ENCODE assay signal across 24 cellular contexts in the genomic region with DNA sequence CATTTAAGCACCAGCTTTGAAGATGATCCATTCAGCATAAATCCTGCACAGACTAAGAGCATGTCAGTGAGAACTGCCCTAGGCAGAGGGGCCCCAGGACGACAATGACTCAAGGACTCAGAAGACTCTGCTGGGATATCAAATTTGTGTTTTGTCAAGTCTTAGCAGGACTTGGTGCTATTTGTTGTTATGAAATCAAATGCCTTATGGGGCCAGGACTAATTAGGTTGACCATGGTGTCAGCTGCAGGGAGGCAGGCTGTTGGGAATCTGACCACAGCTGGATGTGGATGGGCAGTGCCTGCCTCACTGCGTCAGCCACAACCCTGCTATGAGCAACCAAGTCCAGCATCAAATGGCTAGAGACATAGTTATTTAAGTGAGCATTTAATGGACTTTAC.
DNase-seq lines count a peak whose midpoint lies in the region; ATAC-seq, FAIRE-seq and TF ChIP-seq lines count a peak whose summit lies in the region.
"Had no signal": no experiment of that assay in that cellular context is flagged by ENCODE, and none has a peak within 500 bp of the region (broad histone marks: within the 10 kb centered on the region; RNA-seq: fewer than 3 reads in every experiment).

No MANE protein-coding gene starts in this region.

- no peak overlapping the region for H3K27ac Mint-ChIP-seq in stimulated activated memory B cell treated with anti-CD40 and anti-IgM and Interleukin-4, amounts not matched to agents 10 μg/mL and 1 μg/mL and 100 μg/mL, for 72 hours
- H3K27ac Mint-ChIP-seq: CD4-positive, alpha-beta T cell had no signal

- no peaks in the 10 kb centered on the region for H3K27me3 ChIP-seq in bronchial epithelial cell (ENCODE audit: control insufficient read depth, insufficient read depth, low read length)
- H3K27me3 ChIP-seq in trophoblast cell (ENCODE audit: insufficient read depth, low read length): no peaks in the 10 kb centered on the region
- H3K27me3 ChIP-seq: BLaER1 treated with 17β-estradiol and CSF1 and Interleukin-3, amounts not matched to agents 10 nM and 100 nM had no signal

- H3K4me1 Mint-ChIP-seq in stimulated activated memory B cell treated with anti-CD40 and anti-IgM and Interleukin-4, amounts not matched to agents 10 μg/mL and 1 μg/mL and 100 μg/mL, for 72 hours: no peaks in the 10 kb centered on the region

- no peak overlapping the region for H3K23ac ChIP-seq in trophoblast cell (ENCODE audit: low read length)

- DNase-seq in bronchial epithelial cell (ENCODE audit: low read depth) (peak; percentile 29), kidney tubule cell (ENCODE audit: low spot score) (peak; percentile 1), trophoblast cell (no peak), dermis blood vessel endothelial cell (no peak), SKM-1 treated with dmso at 0.1 percent for 144 hours (lab: John Stamatoyannopoulos, UW; ENCODE audit: unreplicated experiment) (no peak)
- DNase-seq: AML-193; CD4-positive, alpha-beta T cell; IMR-90; KG1; MM.1S; NCI-H1417; NCI-H1694; NCI-H2029 treated with DMSO at 0.1 percent for 48 hours; NCI-H446 treated with DMSO at 0.1 percent for 48 hours; NCI-H526; NCI-H82; NK-92 treated with Interleukin-12 subunit alpha and Interleukin-12 subunit beta, amount 100 ng/mL, for 24 hours; PC-3 had no signal

- H4K8ac ChIP-seq in trophoblast cell (ENCODE audit: low read depth, low read length): no peak overlapping the region

- H3K9me3 Mint-ChIP-seq in stimulated activated memory B cell treated with anti-CD40 and anti-IgM and Interleukin-4, amounts not matched to agents 10 μg/mL and 1 μg/mL and 100 μg/mL, for 72 hours: peaks cover 4% of the 10 kb centered on the region
- H3K9me3 Mint-ChIP-seq: CD4-positive, alpha-beta T cell had no signal

- H3K79me1 ChIP-seq in trophoblast cell (ENCODE audit: low read length): no peaks in the 10 kb centered on the region

- H3K4me3 ChIP-seq in bronchial epithelial cell (ENCODE audit: low read depth, low read length) (no peak overlapping the region), trophoblast cell (ENCODE audit: low read depth, low read length) (peak overlapping the region; percentile 43)
- H3K4me3 ChIP-seq: BLaER1 treated with 17β-estradiol and CSF1 and Interleukin-3, amounts not matched to agents 10 nM and 100 nM had no signal

- no peaks in the 10 kb centered on the region for H3K27me3 Mint-ChIP-seq in stimulated activated memory B cell treated with anti-CD40 and anti-IgM and Interleukin-4, amounts not matched to agents 10 μg/mL and 1 μg/mL and 100 μg/mL, for 72 hours

- H3K9me3 ChIP-seq in trophoblast cell (ENCODE audit: insufficient read depth, low read depth, low read length): no peaks in the 10 kb centered on the region
- H3K9me3 ChIP-seq: BLaER1 treated with 17β-estradiol and CSF1 and Interleukin-3, amounts not matched to agents 10 nM and 100 nM had no signal

- no peak overlapping the region for H3K9ac ChIP-seq in trophoblast cell (ENCODE audit: low read length)
- H3K9ac ChIP-seq: BLaER1 treated with 17β-estradiol and CSF1 and Interleukin-3, amounts not matched to agents 10 nM and 100 nM had no signal

- no peaks in the 10 kb centered on the region for H3K36me3 ChIP-seq in bronchial epithelial cell (ENCODE audit: control insufficient read depth, insufficient read depth, low read length)
- no peaks in the 10 kb centered on the region for H3K36me3 ChIP-seq in trophoblast cell (ENCODE audit: control insufficient read depth in 1 of 2, insufficient read depth in 2 of 2, low read length in 2 of 2)
- H3K36me3 ChIP-seq: BLaER1 treated with 17β-estradiol and CSF1 and Interleukin-3, amounts not matched to agents 10 nM and 100 nM had no signal

- no peak overlapping the region for H2BK120ac ChIP-seq in trophoblast cell (ENCODE audit: insufficient read depth, low read length, poor library complexity)

- H2AFZ ChIP-seq in trophoblast cell (ENCODE audit: insufficient read depth, low read length, poor library complexity): no peak overlapping the region

- no peak overlapping the region for H3K14ac ChIP-seq in trophoblast cell (ENCODE audit: low read length)

- peak; percentile 37 for ATAC-seq in stimulated activated memory B cell treated with anti-CD40 and anti-IgM and Interleukin-4, amounts not matched to agents 10 μg/mL and 1 μg/mL and 100 μg/mL, for 72 hours
- ATAC-seq in HG03095 (IDR thresholded peaks at IDR 0.05; ENCODE audit: unreplicated experiment): no peak
- ATAC-seq: PC-3 had no signal

- H3K4me3 Mint-ChIP-seq in stimulated activated memory B cell treated with anti-CD40 and anti-IgM and Interleukin-4, amounts not matched to agents 10 μg/mL and 1 μg/mL and 100 μg/mL, for 72 hours: no peak overlapping the region
- H3K4me3 Mint-ChIP-seq: CD4-positive, alpha-beta T cell had no signal

- no CpG with 5 or more reads among the region's 2 CpGs for WGBS in trophoblast cell (ENCODE audit: extremely low coverage, insufficient coverage, insufficient read length)

- no peak overlapping the region for H4K91ac ChIP-seq in trophoblast cell (ENCODE audit: low read depth, low read length)

- no peak overlapping the region for H3K4ac ChIP-seq in trophoblast cell (ENCODE audit: low read depth, low read length)

- no peaks in the 10 kb centered on the region for H3K79me2 ChIP-seq in trophoblast cell (ENCODE audit: control insufficient read depth, insufficient read depth, low read length, poor library complexity)

- TF ChIP-seq CTCF in bronchial epithelial cell (IDR thresholded peaks at IDR 0.05; ENCODE audit: insufficient read depth, low read length, severe bottlenecking): no peak

- H2BK12ac ChIP-seq in trophoblast cell (ENCODE audit: low read length): no peak overlapping the region

- H4K12ac ChIP-seq in trophoblast cell (ENCODE audit: low read depth, low read length): no peak overlapping the region

- H3K27ac ChIP-seq in trophoblast cell (ENCODE audit: low read depth, low read length): no peak overlapping the region
- H3K27ac ChIP-seq: BLaER1 treated with 17β-estradiol and CSF1 and Interleukin-3, amounts not matched to agents 10 nM and 100 nM had no signal

- H3K18ac ChIP-seq in trophoblast cell (ENCODE audit: low read length): no peak overlapping the region

- no peak for FAIRE-seq in bronchial epithelial cell (lab: Jason Lieb, UNC)
- FAIRE-seq: A204.1, D721Med, H54 had no signal

- no peak overlapping the region for H2AK5ac ChIP-seq in trophoblast cell (ENCODE audit: low read length)

- H3K4me1 ChIP-seq in trophoblast cell (ENCODE audit: control insufficient read depth in 1 of 2, insufficient read depth in 2 of 2, low read length in 2 of 2): peaks cover 0 to 3% of the 10 kb centered on the region in 2 experiments

- no peak overlapping the region for H3K4me2 ChIP-seq in trophoblast cell (ENCODE audit: low read length)
- H3K4me2 ChIP-seq: BLaER1 treated with 17β-estradiol and CSF1 and Interleukin-3, amounts not matched to agents 10 nM and 100 nM had no signal

- no peaks in the 10 kb centered on the region for H3K36me3 Mint-ChIP-seq in stimulated activated memory B cell treated with anti-CD40 and anti-IgM and Interleukin-4, amounts not matched to agents 10 μg/mL and 1 μg/mL and 100 μg/mL, for 72 hours

- H2BK5ac ChIP-seq in trophoblast cell (ENCODE audit: low read depth, low read length, poor library complexity): no peak overlapping the region

Comparison
In these comparisons a context has a peak if more than half of its experiments do, and no peak if none do; other contexts are left out.
1. DNase-seq: peak in bronchial epithelial cell (single experiment) and kidney tubule cell (single experiment); none in trophoblast cell (0 of 2), dermis blood vessel endothelial cell (single experiment) and SKM-1 treated with dmso at 0.1 percent for 144 hours (single experiment).